ENCODE assay signal across 33 cellular contexts in the genomic region with DNA sequence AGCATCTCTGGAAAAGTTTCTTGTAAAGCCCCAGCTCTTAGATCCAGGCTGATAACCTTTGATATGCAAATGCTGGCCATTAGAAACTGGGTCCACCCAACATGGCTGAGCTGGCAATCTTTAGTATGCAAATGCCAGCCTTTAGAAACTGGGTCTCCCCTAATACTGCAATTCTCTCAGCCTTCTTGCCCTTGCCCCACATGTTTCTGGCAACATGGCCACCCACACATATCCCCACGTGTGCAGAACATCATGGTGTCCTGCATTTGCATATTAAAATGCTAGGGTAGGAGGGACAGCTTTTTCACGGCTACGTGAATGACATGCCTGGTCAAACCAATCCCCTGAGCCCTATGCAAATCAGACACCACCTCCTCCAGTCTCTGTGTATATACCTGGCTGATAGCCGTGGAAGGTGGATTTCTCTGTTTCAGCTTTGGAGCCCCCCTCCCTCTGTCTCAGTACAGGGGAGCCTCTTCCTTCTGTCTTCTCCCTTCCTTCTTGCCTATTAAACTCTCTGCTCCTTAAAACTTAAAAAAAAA.
"Had no signal": no experiment of that assay in that cellular context is flagged by ENCODE, and none has a peak within 500 bp of the region (broad histone marks: within the 10 kb centered on the region; RNA-seq: fewer than 3 reads in every experiment).

No MANE protein-coding gene starts in this region.

- DNase-seq: activated CD4-positive, alpha-beta T cell treated with anti-CD3 and anti-CD28 coated beads for 1 hour; activated CD4-positive, alpha-beta T cell treated with anti-CD3 and anti-CD28 coated beads for 4 hours; activated CD4-positive, alpha-beta T cell treated with anti-CD3 and anti-CD28 coated beads, Interleukin-2, amount 10 ng/mL, durations not matched to agents 7 days and 5 days; activated CD4-positive, alpha-beta T cell treated with anti-CD3 and anti-CD28 coated beads, Interleukin-2, amount 50 U/mL, for 4 hours; activated CD8-positive, alpha-beta memory T cell treated with anti-CD3 and anti-CD28 coated beads for 24 hours; activated CD8-positive, alpha-beta T cell treated with anti-CD3 and anti-CD28 coated beads for 36 hours; activated effector memory CD4-positive, alpha-beta T cell treated with anti-CD3 and anti-CD28 coated beads, Interleukin-2, amount 50 U/mL, for 16 hours; activated naive CD4-positive, alpha-beta T cell treated with anti-CD3 and anti-CD28 coated beads for 36 hours; activated naive CD8-positive, alpha-beta T cell treated with anti-CD3 and anti-CD28 coated beads for 36 hours; activated naive CD8-positive, alpha-beta T cell treated with anti-CD3 and anti-CD28 coated beads, Interleukin-2, amount 50 U/mL, for 24 hours; activated T-cell treated with anti-CD3 and anti-CD28 coated beads, Interleukin-2, amount 50 U/mL, for 1 hour; activated T-cell treated with anti-CD3 and anti-CD28 coated beads, Interleukin-2, amount 50 U/mL, for 48 hours; adrenal gland; amygdala; aorta; body of pancreas; caudate nucleus; cortex of kidney; dermis blood vessel endothelial cell; effector CD4-positive, alpha-beta T cell; effector memory CD8-positive, alpha-beta T cell; erythroblast; foreskin keratinocyte; gastrocnemius medialis; glutamatergic neuron; heart left ventricle; T-helper 17 cell; T1000 had no signal

- H3K4me1 ChIP-seq: adrenal gland, body of pancreas, esophagus muscularis mucosa, foreskin keratinocyte, gastrocnemius medialis, heart left ventricle had no signal

- H3K27me3 Mint-ChIP-seq: activated CD4-positive, alpha-beta T cell treated with anti-CD3 and anti-CD28 coated beads, Interleukin-2, amount 10 ng/mL, durations not matched to agents 7 days and 5 days; activated naive CD8-positive, alpha-beta T cell treated with anti-CD3 and anti-CD28 coated beads for 36 hours; activated naive CD8-positive, alpha-beta T cell treated with anti-CD3 and anti-CD28 coated beads, Interleukin-2, amount 50 U/mL, for 24 hours; effector memory CD8-positive, alpha-beta T cell; T-helper 17 cell had no signal

- H3K4me1 Mint-ChIP-seq: activated CD4-positive, alpha-beta T cell treated with anti-CD3 and anti-CD28 coated beads, Interleukin-2, amount 10 ng/mL, durations not matched to agents 7 days and 5 days; activated naive CD4-positive, alpha-beta T cell treated with anti-CD3 and anti-CD28 coated beads, Interleukin-2, amount 50 U/mL, for 24 hours; activated naive CD8-positive, alpha-beta T cell treated with anti-CD3 and anti-CD28 coated beads for 36 hours; activated naive CD8-positive, alpha-beta T cell treated with anti-CD3 and anti-CD28 coated beads, Interleukin-2, amount 50 U/mL, for 24 hours; T-helper 17 cell had no signal

- H3K36me3 Mint-ChIP-seq: activated naive CD4-positive, alpha-beta T cell treated with anti-CD3 and anti-CD28 coated beads, Interleukin-2, amount 50 U/mL, for 24 hours; activated naive CD8-positive, alpha-beta T cell treated with anti-CD3 and anti-CD28 coated beads for 36 hours had no signal

- H3K4me3 ChIP-seq: adrenal gland, body of pancreas, esophagus muscularis mucosa, gastrocnemius medialis, heart left ventricle had no signal

- H3K36me3 ChIP-seq: adrenal gland, esophagus muscularis mucosa, gastrocnemius medialis, heart left ventricle had no signal

- H3K9me3 ChIP-seq: adrenal gland, body of pancreas, esophagus muscularis mucosa, gastrocnemius medialis had no signal

- ATAC-seq: activated CD8-positive, alpha-beta T cell treated with anti-CD3 and anti-CD28 coated beads for 36 hours; activated naive CD8-positive, alpha-beta T cell treated with anti-CD3 and anti-CD28 coated beads, Interleukin-2, amount 50 U/mL, for 24 hours; body of pancreas; effector memory CD8-positive, alpha-beta T cell; foreskin keratinocyte; gastrocnemius medialis; heart left ventricle; T-helper 17 cell had no signal

- H3K9me3 Mint-ChIP-seq: activated CD4-positive, alpha-beta T cell treated with anti-CD3 and anti-CD28 coated beads, Interleukin-2, amount 10 ng/mL, durations not matched to agents 7 days and 5 days; activated naive CD4-positive, alpha-beta T cell treated with anti-CD3 and anti-CD28 coated beads for 36 hours; activated naive CD8-positive, alpha-beta T cell treated with anti-CD3 and anti-CD28 coated beads, Interleukin-2, amount 50 U/mL, for 24 hours; activated T-helper 1 cell treated with anti-CD3 and anti-CD28 coated beads, Interleukin-12 subunit alpha, Interleukin-12 subunit beta, Interleukin-2, Interleukin-4 antibody, amounts not matched to agents 30 ng/mL and 10 ng/mL and 1 ng/mL, durations not matched to agents 14 hours and 24 hours and 36 hours; activated T-helper 2 cell treated with anti-CD3 and anti-CD28 coated beads, Interferon-gamma antibody, Interleukin-2, Interleukin-4, amounts not matched to agents 10 μg/mL and 5 μg/mL and 100 μg/mL, durations not matched to agents 14 hours and 24 hours and 36 hours; T-helper 2 cell treated with Interferon-gamma antibody and Interleukin-4, amounts not matched to agents 5 μg/mL and 100 μg/mL, for 36 hours had no signal

- H3K27ac Mint-ChIP-seq: activated CD4-positive, alpha-beta T cell treated with anti-CD3 and anti-CD28 coated beads, Interleukin-2, amount 10 ng/mL, durations not matched to agents 7 days and 5 days; activated CD8-positive, alpha-beta T cell treated with anti-CD3 and anti-CD28 coated beads for 36 hours; activated naive CD4-positive, alpha-beta T cell treated with anti-CD3 and anti-CD28 coated beads for 36 hours; activated naive CD4-positive, alpha-beta T cell treated with anti-CD3 and anti-CD28 coated beads, Interleukin-2, amount 50 U/mL, for 24 hours; activated naive CD8-positive, alpha-beta T cell treated with anti-CD3 and anti-CD28 coated beads for 36 hours; activated naive CD8-positive, alpha-beta T cell treated with anti-CD3 and anti-CD28 coated beads, Interleukin-2, amount 50 U/mL, for 24 hours; activated T-helper 1 cell treated with anti-CD3 and anti-CD28 coated beads, Interleukin-12 subunit alpha, Interleukin-12 subunit beta, Interleukin-2, Interleukin-4 antibody, amounts not matched to agents 30 ng/mL and 10 ng/mL and 1 ng/mL, durations not matched to agents 14 hours and 24 hours and 36 hours; activated T-helper 2 cell treated with anti-CD3 and anti-CD28 coated beads, Interferon-gamma antibody, Interleukin-2, Interleukin-4, amounts not matched to agents 10 μg/mL and 5 μg/mL and 100 μg/mL, durations not matched to agents 14 hours and 24 hours and 36 hours; effector memory CD8-positive, alpha-beta T cell; T-helper 17 cell; T-helper 2 cell treated with Interferon-gamma antibody and Interleukin-4, amounts not matched to agents 5 μg/mL and 100 μg/mL, for 36 hours had no signal

- H3K4me3 Mint-ChIP-seq: activated CD4-positive, alpha-beta T cell treated with anti-CD3 and anti-CD28 coated beads, Interleukin-2, amount 10 ng/mL, durations not matched to agents 7 days and 5 days; activated CD8-positive, alpha-beta T cell treated with anti-CD3 and anti-CD28 coated beads for 36 hours; activated naive CD4-positive, alpha-beta T cell treated with anti-CD3 and anti-CD28 coated beads for 36 hours; activated naive CD4-positive, alpha-beta T cell treated with anti-CD3 and anti-CD28 coated beads, Interleukin-2, amount 50 U/mL, for 24 hours; activated naive CD8-positive, alpha-beta T cell treated with anti-CD3 and anti-CD28 coated beads for 36 hours; activated naive CD8-positive, alpha-beta T cell treated with anti-CD3 and anti-CD28 coated beads, Interleukin-2, amount 50 U/mL, for 24 hours; activated T-helper 1 cell treated with anti-CD3 and anti-CD28 coated beads, Interleukin-12 subunit alpha, Interleukin-12 subunit beta, Interleukin-2, Interleukin-4 antibody, amounts not matched to agents 30 ng/mL and 10 ng/mL and 1 ng/mL, durations not matched to agents 14 hours and 24 hours and 36 hours; effector memory CD8-positive, alpha-beta T cell; T-helper 17 cell; T-helper 2 cell treated with Interferon-gamma antibody and Interleukin-4, amounts not matched to agents 5 μg/mL and 100 μg/mL, for 36 hours had no signal

- H3K27ac ChIP-seq: adrenal gland, body of pancreas, esophagus muscularis mucosa, foreskin keratinocyte, gastrocnemius medialis, heart left ventricle had no signal

- H3K27me3 ChIP-seq: adrenal gland, body of pancreas, esophagus muscularis mucosa, foreskin keratinocyte, gastrocnemius medialis, heart left ventricle had no signal
